Comparison of ENCODE assay signal across 1 cellular context in genomic region chr17:40177275-40177874, GRCh38.
TF ChIP-seq lines count a peak whose summit lies in the region.

Gene RAPGEFL1 (plus strand): TSS chr17:40177470. CDS start chr17:40177862, 392 bp downstream.

TF ChIP-seq in GM12878, 131 proteins besides CTCF, POLR2A, EP300 and RAD21 (continued from another document):
- TF ChIP-seq ZNF687 (IDR thresholded peaks at IDR 0.05) (peak; percentile 49; the same call in 1 of the 2 replicates), IKZF1 (conservative IDR thresholded peaks at IDR 0.05) (0 out of 2 replicates have a peak, but pooled peaks have one; percentile 28), MAX (IDR thresholded peaks at IDR 0.05; ENCODE audit: low read depth, low read length) (peak; percentile 64; the same call in 1 of the 2 replicates)
